Comparison of ENCODE assay signal across 1 cellular context in genomic region chr13:98026457-98026857, GRCh38.
A peak's percentile ranks its signal among the peaks of the same experiment; 100 is the strongest.
TF ChIP-seq lines count a peak whose summit lies in the region.

No MANE protein-coding gene starts in this region.

TF ChIP-seq in HepG2, 621 proteins besides CTCF, POLR2A, EP300 and RAD21 (continued from another document and continues in another):
- peak; percentile 84 for TF ChIP-seq MLX (CRISPR knock-in tag; IDR thresholded peaks at IDR 0.05)
- peak; percentile 96; the same call in 1 of the 2 replicates for TF ChIP-seq ZNF292 (CRISPR knock-in tag; IDR thresholded peaks at IDR 0.05; ENCODE audit: borderline replicate concordance, low read depth)
- peak; percentile 42; the same call in 1 of the 2 replicates for TF ChIP-seq POLR2G (IDR thresholded peaks at IDR 0.05; ENCODE audit: low read depth, low read length)
- TF ChIP-seq MTA1 (CRISPR knock-in tag; IDR thresholded peaks at IDR 0.05; ENCODE audit: borderline replicate concordance): peak; percentile 81
- TF ChIP-seq ETV6 (CRISPR knock-in tag; conservative IDR thresholded peaks at IDR 0.05): no peak
- peak; percentile 93 for TF ChIP-seq SAP130 (CRISPR knock-in tag; IDR thresholded peaks at IDR 0.05; ENCODE audit: low read depth)
- TF ChIP-seq RNF219 (CRISPR knock-in tag; IDR thresholded peaks at IDR 0.05): no peak
- 0 out of 2 replicates have a peak, but pooled peaks have one; percentile 36 for TF ChIP-seq ZFX (CRISPR knock-in tag; IDR thresholded peaks at IDR 0.05; ENCODE audit: low read depth)
- peak; percentile 41 for TF ChIP-seq STAG1 (CRISPR knock-in tag; IDR thresholded peaks at IDR 0.05)
- TF ChIP-seq ZNF432 (CRISPR knock-in tag; IDR thresholded peaks at IDR 0.05; ENCODE audit: borderline replicate concordance): no peak
- no peak for TF ChIP-seq ZNF256 (CRISPR knock-in tag; conservative IDR thresholded peaks at IDR 0.05)
- TF ChIP-seq ATAD3A (CRISPR knock-in tag; IDR thresholded peaks at IDR 0.05): no peak
- TF ChIP-seq ZNF713 (CRISPR knock-in tag; IDR thresholded peaks at IDR 0.05): no peak
- TF ChIP-seq ZNF607 (CRISPR knock-in tag; IDR thresholded peaks at IDR 0.05; ENCODE audit: borderline replicate concordance): no peak
- 0 out of 2 replicates have a peak, but pooled peaks have one; percentile 25 for TF ChIP-seq LCORL (IDR thresholded peaks at IDR 0.05)
- TF ChIP-seq LCORL (CRISPR knock-in tag; IDR thresholded peaks at IDR 0.05): peak; percentile 95
- TF ChIP-seq CAMTA2 (CRISPR knock-in tag; IDR thresholded peaks at IDR 0.05; ENCODE audit: borderline replicate concordance): no peak
- TF ChIP-seq GABPA (IDR thresholded peaks at IDR 0.05; ENCODE audit: low read depth, low read length): no peak
- peak; percentile 79 for TF ChIP-seq GABPA (CRISPR knock-in tag; IDR thresholded peaks at IDR 0.05; ENCODE audit: low read depth)
- TF ChIP-seq RNF2 (conservative IDR thresholded peaks at IDR 0.05; ENCODE audit: low read depth): no peak
- TF ChIP-seq CBX2 (IDR thresholded peaks at IDR 0.05; ENCODE audit: low read depth, low read length): no peak
- no peak for TF ChIP-seq CBX2 (CRISPR knock-in tag; IDR thresholded peaks at IDR 0.05; ENCODE audit: low read depth)
- peak; percentile 81 for TF ChIP-seq NCOA2 (CRISPR knock-in tag; IDR thresholded peaks at IDR 0.05)
- TF ChIP-seq ZMYM4 (CRISPR knock-in tag; IDR thresholded peaks at IDR 0.05): peak; percentile 80
- no peak for TF ChIP-seq ARNT (IDR thresholded peaks at IDR 0.05)
- TF ChIP-seq ZNF703 (CRISPR knock-in tag; IDR thresholded peaks at IDR 0.05; ENCODE audit: borderline replicate concordance): no peak
- TF ChIP-seq TIGD3 (CRISPR knock-in tag; IDR thresholded peaks at IDR 0.05; ENCODE audit: borderline replicate concordance): no peak
- no peak for TF ChIP-seq ARID2 (CRISPR knock-in tag; IDR thresholded peaks at IDR 0.05; ENCODE audit: borderline replicate concordance)
- TF ChIP-seq ZNF354B (CRISPR knock-in tag; IDR thresholded peaks at IDR 0.05): no peak
- peak; percentile 87 for TF ChIP-seq MIER3 (CRISPR knock-in tag; IDR thresholded peaks at IDR 0.05; ENCODE audit: borderline replicate concordance)
- TF ChIP-seq SNAPC4 (CRISPR knock-in tag; IDR thresholded peaks at IDR 0.05): no peak
- TF ChIP-seq ZNF672 (CRISPR knock-in tag; IDR thresholded peaks at IDR 0.05): no peak
- TF ChIP-seq ZNF567 (CRISPR knock-in tag; IDR thresholded peaks at IDR 0.05; ENCODE audit: borderline replicate concordance): no peak
- no peak for TF ChIP-seq ZNF20 (CRISPR knock-in tag; IDR thresholded peaks at IDR 0.05)
- 0 out of 2 replicates have a peak, but pooled peaks have one; percentile 26 for TF ChIP-seq HIVEP1 (CRISPR knock-in tag; IDR thresholded peaks at IDR 0.05)
- no peak for TF ChIP-seq CENPX (CRISPR knock-in tag; IDR thresholded peaks at IDR 0.05)
- TF ChIP-seq ZNF253 (CRISPR knock-in tag; IDR thresholded peaks at IDR 0.05; ENCODE audit: borderline replicate concordance): no peak
- TF ChIP-seq NFYC (CRISPR knock-in tag; IDR thresholded peaks at IDR 0.05): no peak
- TF ChIP-seq AGO1 (IDR thresholded peaks at IDR 0.05; ENCODE audit: low read depth, low read length, poor library complexity, severe bottlenecking): no peak
- TF ChIP-seq POLR2AphosphoS5 (IDR thresholded peaks at IDR 0.05; ENCODE audit: low read depth, low read length): no peak
- 0 out of 2 replicates have a peak, but pooled peaks have one; percentile 36 for TF ChIP-seq ZBTB4 (CRISPR knock-in tag; IDR thresholded peaks at IDR 0.05; ENCODE audit: borderline replicate concordance)
- TF ChIP-seq MTF1 (CRISPR knock-in tag; IDR thresholded peaks at IDR 0.05): no peak
- no peak for TF ChIP-seq FOSL1 (CRISPR knock-in tag; IDR thresholded peaks at IDR 0.05; ENCODE audit: borderline replicate concordance)
- peak; percentile 95 for TF ChIP-seq PAXIP1 (CRISPR knock-in tag; conservative IDR thresholded peaks at IDR 0.05)
- no peak for TF ChIP-seq NR3C1 (CRISPR knock-in tag; IDR thresholded peaks at IDR 0.05)
- no peak for TF ChIP-seq ZNF577 (CRISPR knock-in tag; IDR thresholded peaks at IDR 0.05; ENCODE audit: borderline replicate concordance, low read depth)
- 0 out of 2 replicates have a peak, but pooled peaks have one; percentile 42 for TF ChIP-seq KLF11 (CRISPR knock-in tag; IDR thresholded peaks at IDR 0.05)
- TF ChIP-seq ZBTB42 (CRISPR knock-in tag; IDR thresholded peaks at IDR 0.05): no peak
- TF ChIP-seq SMYD3 (CRISPR knock-in tag; IDR thresholded peaks at IDR 0.05): peak; percentile 69; the same call in 1 of the 2 replicates
- peak; percentile 65; the same call in 1 of the 2 replicates for TF ChIP-seq SIN3A (IDR thresholded peaks at IDR 0.05; ENCODE audit: borderline replicate concordance, low read depth, low read length)
- TF ChIP-seq UBTF (CRISPR knock-in tag; IDR thresholded peaks at IDR 0.05): no peak
- TF ChIP-seq SNAI1 (CRISPR knock-in tag; IDR thresholded peaks at IDR 0.05; ENCODE audit: borderline replicate concordance): no peak
- TF ChIP-seq HOXA5 (CRISPR knock-in tag; IDR thresholded peaks at IDR 0.05): 0 out of 2 replicates have a peak, but pooled peaks have one; percentile 61
